In the genomic region with DNA sequence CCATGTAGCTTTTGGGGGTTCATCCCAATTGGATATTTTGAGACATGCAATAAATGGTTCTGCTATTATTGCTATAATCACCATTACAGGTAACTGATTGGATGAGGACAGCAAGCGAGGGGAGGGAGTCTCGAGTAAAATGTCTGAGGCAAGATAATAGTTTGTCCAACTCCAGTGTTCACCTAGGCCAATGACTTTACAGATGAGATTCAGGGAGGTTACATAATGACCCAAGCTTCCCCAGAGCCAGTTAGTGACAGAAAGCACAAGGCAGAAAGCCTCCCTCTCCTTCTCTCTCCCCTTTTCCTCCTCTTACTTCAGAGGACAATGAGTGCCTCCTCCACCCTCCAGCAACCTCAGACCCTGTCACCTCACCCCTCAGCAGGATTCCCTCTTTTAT, we compare ENCODE assay signal across 1 cellular context.
TF ChIP-seq lines count a peak whose summit lies in the region.

No MANE protein-coding gene starts in this region.

TF ChIP-seq in WTC11, 78 proteins besides CTCF, POLR2A, EP300 and RAD21 (continued from another document):
- no peak for TF ChIP-seq ZNF671 (CRISPR knock-in tag; IDR thresholded peaks at IDR 0.05)
- TF ChIP-seq, protein P1, sequence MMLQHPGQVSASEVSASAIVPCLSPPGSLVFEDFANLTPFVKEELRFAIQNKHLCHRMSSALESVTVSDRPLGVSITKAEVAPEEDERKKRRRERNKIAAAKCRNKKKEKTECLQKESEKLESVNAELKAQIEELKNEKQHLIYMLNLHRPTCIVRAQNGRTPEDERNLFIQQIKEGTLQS (CRISPR knock-in tag; conservative IDR thresholded peaks at IDR 0.05) = no peak
- TF ChIP-seq AR (CRISPR knock-in tag; IDR thresholded peaks at IDR 0.05) = no peak
- TF ChIP-seq ATF1 (CRISPR knock-in tag; IDR thresholded peaks at IDR 0.05) = no peak
- no peak for TF ChIP-seq MYBL2 (CRISPR knock-in tag; IDR thresholded peaks at IDR 0.05)
- TF ChIP-seq, protein P2, sequence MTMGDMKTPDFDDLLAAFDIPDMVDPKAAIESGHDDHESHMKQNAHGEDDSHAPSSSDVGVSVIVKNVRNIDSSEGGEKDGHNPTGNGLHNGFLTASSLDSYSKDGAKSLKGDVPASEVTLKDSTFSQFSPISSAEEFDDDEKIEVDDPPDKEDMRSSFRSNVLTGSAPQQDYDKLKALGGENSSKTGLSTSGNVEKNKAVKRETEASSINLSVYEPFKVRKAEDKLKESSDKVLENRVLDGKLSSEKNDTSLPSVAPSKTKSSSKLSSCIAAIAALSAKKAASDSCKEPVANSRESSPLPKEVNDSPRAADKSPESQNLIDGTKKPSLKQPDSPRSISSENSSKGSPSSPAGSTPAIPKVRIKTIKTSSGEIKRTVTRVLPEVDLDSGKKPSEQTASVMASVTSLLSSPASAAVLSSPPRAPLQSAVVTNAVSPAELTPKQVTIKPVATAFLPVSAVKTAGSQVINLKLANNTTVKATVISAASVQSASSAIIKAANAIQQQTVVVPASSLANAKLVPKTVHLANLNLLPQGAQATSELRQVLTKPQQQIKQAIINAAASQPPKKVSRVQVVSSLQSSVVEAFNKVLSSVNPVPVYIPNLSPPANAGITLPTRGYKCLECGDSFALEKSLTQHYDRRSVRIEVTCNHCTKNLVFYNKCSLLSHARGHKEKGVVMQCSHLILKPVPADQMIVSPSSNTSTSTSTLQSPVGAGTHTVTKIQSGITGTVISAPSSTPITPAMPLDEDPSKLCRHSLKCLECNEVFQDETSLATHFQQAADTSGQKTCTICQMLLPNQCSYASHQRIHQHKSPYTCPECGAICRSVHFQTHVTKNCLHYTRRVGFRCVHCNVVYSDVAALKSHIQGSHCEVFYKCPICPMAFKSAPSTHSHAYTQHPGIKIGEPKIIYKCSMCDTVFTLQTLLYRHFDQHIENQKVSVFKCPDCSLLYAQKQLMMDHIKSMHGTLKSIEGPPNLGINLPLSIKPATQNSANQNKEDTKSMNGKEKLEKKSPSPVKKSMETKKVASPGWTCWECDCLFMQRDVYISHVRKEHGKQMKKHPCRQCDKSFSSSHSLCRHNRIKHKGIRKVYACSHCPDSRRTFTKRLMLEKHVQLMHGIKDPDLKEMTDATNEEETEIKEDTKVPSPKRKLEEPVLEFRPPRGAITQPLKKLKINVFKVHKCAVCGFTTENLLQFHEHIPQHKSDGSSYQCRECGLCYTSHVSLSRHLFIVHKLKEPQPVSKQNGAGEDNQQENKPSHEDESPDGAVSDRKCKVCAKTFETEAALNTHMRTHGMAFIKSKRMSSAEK (CRISPR knock-in tag; IDR thresholded peaks at IDR 0.05; ENCODE audit: borderline replicate concordance) = no peak
- no peak for TF ChIP-seq TEAD4 (CRISPR knock-in tag; IDR thresholded peaks at IDR 0.05)
- TF ChIP-seq, protein P3, sequence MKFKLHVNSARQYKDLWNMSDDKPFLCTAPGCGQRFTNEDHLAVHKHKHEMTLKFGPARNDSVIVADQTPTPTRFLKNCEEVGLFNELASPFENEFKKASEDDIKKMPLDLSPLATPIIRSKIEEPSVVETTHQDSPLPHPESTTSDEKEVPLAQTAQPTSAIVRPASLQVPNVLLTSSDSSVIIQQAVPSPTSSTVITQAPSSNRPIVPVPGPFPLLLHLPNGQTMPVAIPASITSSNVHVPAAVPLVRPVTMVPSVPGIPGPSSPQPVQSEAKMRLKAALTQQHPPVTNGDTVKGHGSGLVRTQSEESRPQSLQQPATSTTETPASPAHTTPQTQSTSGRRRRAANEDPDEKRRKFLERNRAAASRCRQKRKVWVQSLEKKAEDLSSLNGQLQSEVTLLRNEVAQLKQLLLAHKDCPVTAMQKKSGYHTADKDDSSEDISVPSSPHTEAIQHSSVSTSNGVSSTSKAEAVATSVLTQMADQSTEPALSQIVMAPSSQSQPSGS (CRISPR knock-in tag; IDR thresholded peaks at IDR 0.05; ENCODE audit: borderline replicate concordance, low read depth) = no peak
- TF ChIP-seq KAT7 (CRISPR knock-in tag; IDR thresholded peaks at IDR 0.05; ENCODE audit: borderline replicate concordance) = no peak
